Comparison of ENCODE assay signal across 1 cellular context in genomic region chr2:60534034-60534393, GRCh38.
TF ChIP-seq lines count a peak whose summit lies in the region.

No MANE protein-coding gene starts in this region.

TF ChIP-seq in SK-N-SH, 30 proteins besides CTCF, POLR2A, EP300 and RAD21 (continued from another document):
- TF ChIP-seq IRF3 (IDR thresholded peaks at IDR 0.05; ENCODE audit: low read depth, low read length) (no peak), TCF12 (IDR thresholded peaks at IDR 0.05) (no peak)
